In genomic region chr16:65373095-65373494, GRCh38 we compare ENCODE assay signal across 23 cellular contexts.
DNase-seq lines count a peak whose midpoint lies in the region; ATAC-seq and TF ChIP-seq lines count a peak whose summit lies in the region.
"Had no signal": no experiment of that assay in that cellular context is flagged by ENCODE, and none has a peak within 500 bp of the region (broad histone marks: within the 10 kb centered on the region; RNA-seq: fewer than 3 reads in every experiment).

No MANE protein-coding gene starts in this region.

- DNase-seq in AG10803 (ENCODE audit: low read depth): peak; percentile 6
- peak; percentile 53 to 57 for DNase-seq in Kasumi-1 (lab: John Stamatoyannopoulos, UW)
- peak; percentile 2 for DNase-seq in SIG-M5 (lab: John Stamatoyannopoulos, UW)
- no peak for DNase-seq in left lung
- no peak for DNase-seq in stimulated activated CD4-positive, alpha-beta T cell treated with anti-CD3 and anti-CD28 coated beads, Interleukin-4, amount 100 ng/mL, for 4 hours
- DNase-seq in sigmoid colon: no peak
- DNase-seq in activated gamma-delta T cell treated with Interleukin-2 at 50 U/mL for 16 hours: no peak
- no peak for DNase-seq in dorsolateral prefrontal cortex
- DNase-seq: activated T-cell treated with anti-CD3 and anti-CD28 coated beads, Interleukin-2, amount 50 U/mL, for 1 hour; adrenal gland; C1 segment of cervical spinal cord; HCEC 1CT; heart left ventricle; KG1; midbrain; NCI-H1092 treated with DMSO at 0.1 percent for 48 hours; NCI-H2029 treated with DMSO at 0.1 percent for 48 hours; NCI-H446 treated with DMSO at 0.1 percent for 48 hours; substantia nigra; T-cell had no signal

- peaks cover 0 to 5% of the 10 kb centered on the region in 2 donors for H3K4me1 ChIP-seq in left lung
- H3K4me1 ChIP-seq in sigmoid colon: no peaks in the 10 kb centered on the region
- H3K4me1 ChIP-seq: A549, adrenal gland, heart left ventricle had no signal

- no peak overlapping the region for H3K4me3 ChIP-seq in AG10803 (ENCODE audit: low read length)
- no peak overlapping the region for H3K4me3 ChIP-seq in left lung
- no peak overlapping the region for H3K4me3 ChIP-seq in sigmoid colon
- H3K4me3 ChIP-seq in dorsolateral prefrontal cortex: no peak overlapping the region
- H3K4me3 ChIP-seq: A549, adrenal gland, coronary artery, heart left ventricle had no signal

- no peaks in the 10 kb centered on the region for H3K27me3 ChIP-seq in left lung
- H3K27me3 ChIP-seq in sigmoid colon: no peaks in the 10 kb centered on the region
- no peaks in the 10 kb centered on the region for H3K27me3 ChIP-seq in dorsolateral prefrontal cortex
- H3K27me3 ChIP-seq: adrenal gland, heart left ventricle had no signal

- H3K9me3 ChIP-seq in left lung (no peaks in the 10 kb centered on the region), sigmoid colon (no peaks in the 10 kb centered on the region)
- H3K9me3 ChIP-seq: A549, adrenal gland, heart left ventricle had no signal

- intact Hi-C loops in left lung (cut with DNase I): no loop called here
- intact Hi-C loops in sigmoid colon (cut with DNase I): no loop called here
- intact Hi-C loops in dorsolateral prefrontal cortex (cut with DNase I): no loop called here

- peak; percentile 18 for ATAC-seq in left lung
- ATAC-seq: A549; heart left ventricle; natural killer cell treated with Interleukin-12 subunit alpha and Interleukin-12 subunit beta and Interleukin-15 and Interleukin-18, amount 100 ng/mL, for 72 hours; T-cell had no signal

- TF ChIP-seq CTCF in AG10803 (conservative IDR thresholded peaks at IDR 0.05; ENCODE audit: low read length) (no peak), left lung (IDR thresholded peaks at IDR 0.05) (no peak), sigmoid colon (IDR thresholded peaks at IDR 0.05) (no peak), dorsolateral prefrontal cortex (IDR thresholded peaks at IDR 0.05 in 54 of 56, conservative IDR thresholded peaks at IDR 0.05 in 2 of 56; ENCODE audit: low read depth in 1 of 56, partially characterized antibody in 56 of 56) (no peak)

- TF ChIP-seq EP300 in sigmoid colon (IDR thresholded peaks at IDR 0.05): no peak

- 31 to 50% methylated on average over 3 of the region's 3 CpGs for WGBS in sigmoid colon, 2 donors

- H3K27ac ChIP-seq in left lung: peak overlapping the region in 1 of 2 donors; percentile 25
- H3K27ac ChIP-seq in sigmoid colon: no peak overlapping the region
- H3K27ac ChIP-seq in dorsolateral prefrontal cortex: no peak overlapping the region
- H3K27ac ChIP-seq: A549, adrenal gland, coronary artery, heart left ventricle had no signal

- TF ChIP-seq POLR2A in sigmoid colon (IDR thresholded peaks at IDR 0.05): no peak

- H3K36me3 ChIP-seq in left lung (no peaks in the 10 kb centered on the region), sigmoid colon (no peaks in the 10 kb centered on the region)
- H3K36me3 ChIP-seq: adrenal gland, heart left ventricle had no signal

Comparison
In these comparisons a context has a peak if more than half of its experiments do, and no peak if none do; other contexts are left out.
1. DNase-seq: peak in AG10803 (single experiment), Kasumi-1 (2 of 2) and SIG-M5 (single experiment); none in left lung (0 of 2), stimulated activated CD4-positive, alpha-beta T cell treated with anti-CD3 and anti-CD28 coated beads, Interleukin-4, amount 100 ng/mL, for 4 hours (0 of 2), sigmoid colon (single experiment), activated gamma-delta T cell treated with Interleukin-2 at 50 U/mL for 16 hours (single experiment) and dorsolateral prefrontal cortex (0 of 10).